Comparison of ENCODE assay signal across 31 cellular contexts in genomic region chr11:70517203-70517602, GRCh38.
"Had no signal": no experiment of that assay in that cellular context is flagged by ENCODE, and none has a peak within 500 bp of the region (broad histone marks: within the 10 kb centered on the region; RNA-seq: fewer than 3 reads in every experiment).

No MANE protein-coding gene starts in this region.

- H3K4me1 Mint-ChIP-seq: activated CD4-positive, alpha-beta T cell treated with anti-CD3 and anti-CD28 coated beads for 36 hours; activated CD4-positive, alpha-beta T cell treated with anti-CD3 and anti-CD28 coated beads, Interleukin-2, amount 10 ng/mL, durations not matched to agents 7 days and 5 days; activated naive CD4-positive, alpha-beta T cell treated with anti-CD3 and anti-CD28 coated beads, Interleukin-2, amount 50 U/mL, for 24 hours had no signal

- H3K27ac ChIP-seq: PC-9, RWPE1, SK-N-MC had no signal

- FAIRE-seq: bronchial epithelial cell, K562, RCC 7860, TTC549 had no signal

- H3K27me3 Mint-ChIP-seq: brain had no signal

- ATAC-seq: activated CD4-positive, alpha-beta T cell treated with anti-CD3 and anti-CD28 coated beads for 36 hours; activated CD4-positive, CD25-positive, alpha-beta regulatory T cell treated with anti-CD3 and anti-CD28 coated beads, Interleukin-2, amount 50 U/mL, for 24 hours; activated CD8-positive, alpha-beta T cell treated with anti-CD3 and anti-CD28 coated beads, Interleukin-2, amount 10 ng/mL, durations not matched to agents 7 days and 5 days; K562; WTC11 had no signal

- H3K4me3 Mint-ChIP-seq: activated CD4-positive, alpha-beta T cell treated with anti-CD3 and anti-CD28 coated beads for 36 hours; activated CD4-positive, alpha-beta T cell treated with anti-CD3 and anti-CD28 coated beads, Interleukin-2, amount 10 ng/mL, durations not matched to agents 7 days and 5 days; activated CD8-positive, alpha-beta T cell treated with anti-CD3 and anti-CD28 coated beads, Interleukin-2, amount 10 ng/mL, durations not matched to agents 7 days and 5 days; activated naive CD4-positive, alpha-beta T cell treated with anti-CD3 and anti-CD28 coated beads, Interleukin-2, amount 50 U/mL, for 24 hours; activated naive CD8-positive, alpha-beta T cell treated with anti-CD3 and anti-CD28 coated beads, Interleukin-2, amount 10 ng/mL, durations not matched to agents 7 days and 5 days; activated T-cell treated with anti-CD3 and anti-CD28 coated beads, Interleukin-2, amount 50 U/mL, for 24 hours; brain; WTC11 had no signal

- H2AFZ ChIP-seq: PC-9 had no signal

- H3K4me3 ChIP-seq: K562, PC-9, SJCRH30, SK-N-MC had no signal

- H3K4me2 ChIP-seq: PC-9 had no signal

- H3K27ac Mint-ChIP-seq: activated CD4-positive, alpha-beta T cell treated with anti-CD3 and anti-CD28 coated beads for 36 hours; activated CD4-positive, alpha-beta T cell treated with anti-CD3 and anti-CD28 coated beads, Interleukin-2, amount 10 ng/mL, durations not matched to agents 7 days and 5 days; activated CD8-positive, alpha-beta T cell treated with anti-CD3 and anti-CD28 coated beads, Interleukin-2, amount 10 ng/mL, durations not matched to agents 7 days and 5 days; activated naive CD4-positive, alpha-beta T cell treated with anti-CD3 and anti-CD28 coated beads, Interleukin-2, amount 50 U/mL, for 24 hours; activated naive CD8-positive, alpha-beta T cell treated with anti-CD3 and anti-CD28 coated beads, Interleukin-2, amount 10 ng/mL, durations not matched to agents 7 days and 5 days; activated T-cell treated with anti-CD3 and anti-CD28 coated beads, Interleukin-2, amount 50 U/mL, for 24 hours; activated T-helper 2 cell treated with anti-CD3 and anti-CD28 coated beads, Interferon-gamma antibody, Interleukin-2, Interleukin-4, amounts not matched to agents 10 μg/mL and 5 μg/mL and 100 μg/mL, durations not matched to agents 14 hours and 24 hours and 36 hours; WTC11 had no signal

- DNase-seq: activated CD4-positive, alpha-beta T cell treated with anti-CD3 and anti-CD28 coated beads for 36 hours; activated CD4-positive, alpha-beta T cell treated with anti-CD3 and anti-CD28 coated beads, Interleukin-2, amount 10 ng/mL, durations not matched to agents 7 days and 5 days; activated CD4-positive, alpha-beta T cell treated with anti-CD3 and anti-CD28 coated beads, Interleukin-2, amount 50 U/mL, for 48 hours; activated CD8-positive, alpha-beta T cell treated with anti-CD3 and anti-CD28 coated beads, Interleukin-2, amount 10 ng/mL, durations not matched to agents 7 days and 5 days; activated gamma-delta T cell; activated naive CD4-positive, alpha-beta T cell treated with Interleukin-2 at 50 U/mL for 16 hours; activated naive CD8-positive, alpha-beta T cell treated with anti-CD3 and anti-CD28 coated beads, Interleukin-2, amount 10 ng/mL, durations not matched to agents 7 days and 5 days; activated T-cell treated with anti-CD3 and anti-CD28 coated beads, Interleukin-2, amount 50 U/mL, for 24 hours; caudate nucleus; NCI-H1048; NCI-H1105 treated with DMSO at 0.1 percent for 48 hours; NCI-H1436; NCI-H1694; NCI-H1930; NCI-H345; NCI-H524 treated with DMSO at 0.1 percent for 48 hours; PC-9; SHP77; SJCRH30; T1000 had no signal

- H3K27me3 ChIP-seq: SJCRH30 had no signal

- H3K36me3 Mint-ChIP-seq: activated naive CD8-positive, alpha-beta T cell treated with anti-CD3 and anti-CD28 coated beads, Interleukin-2, amount 10 ng/mL, durations not matched to agents 7 days and 5 days had no signal

- H3K36me3 ChIP-seq: SJCRH30 had no signal
